Comparison of ENCODE assay signal across 11 cellular contexts in the genomic region with DNA sequence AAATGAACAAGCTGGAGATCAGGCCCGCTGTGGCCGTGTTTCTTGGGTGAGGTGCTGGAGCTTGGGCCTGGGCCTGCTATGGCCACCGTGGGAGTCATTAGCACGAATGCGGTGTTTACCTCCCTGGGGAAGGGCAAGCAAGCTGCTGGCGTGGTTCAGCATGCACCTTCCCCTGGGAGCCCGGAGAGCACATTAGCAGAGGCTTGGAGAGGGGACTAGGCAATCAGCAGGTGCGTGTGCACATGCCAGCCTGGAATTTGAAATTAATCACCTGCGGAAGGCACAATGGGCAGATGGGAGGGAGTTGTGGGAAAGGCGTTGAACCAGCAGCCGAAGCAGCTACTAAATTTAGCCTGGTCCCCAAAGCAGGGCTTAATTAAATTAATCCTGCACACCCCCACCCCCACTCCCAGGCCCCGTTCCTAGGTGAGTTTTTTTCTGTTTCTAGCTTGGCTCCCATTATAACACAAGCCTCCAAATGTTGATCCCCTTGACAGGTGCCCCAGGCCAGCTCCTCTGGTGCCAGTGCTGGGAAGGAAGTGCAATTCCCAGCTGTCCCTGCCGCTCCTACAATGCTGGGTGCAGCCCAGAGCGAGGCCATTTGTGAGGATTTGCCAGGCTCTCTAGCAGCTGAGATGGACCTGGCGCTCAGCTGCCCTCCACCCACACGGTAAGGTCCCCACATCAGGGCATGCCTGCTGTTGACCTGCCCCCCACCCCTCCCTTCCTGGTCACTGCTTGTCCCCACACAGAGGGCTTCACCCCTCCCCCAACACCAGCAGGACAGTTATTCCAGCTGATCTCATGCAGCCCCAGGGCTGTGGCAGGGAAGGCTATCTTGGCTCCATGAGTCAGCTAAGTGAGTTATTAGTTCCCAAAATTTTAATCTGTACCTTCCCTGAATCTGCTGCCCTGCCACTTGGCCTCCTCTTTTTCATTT.
DNase-seq lines count a peak whose midpoint lies in the region; ATAC-seq, FAIRE-seq and TF ChIP-seq lines count a peak whose summit lies in the region.
"Had no signal": no experiment of that assay in that cellular context is flagged by ENCODE, and none has a peak within 500 bp of the region (broad histone marks: within the 10 kb centered on the region; RNA-seq: fewer than 3 reads in every experiment).

No MANE protein-coding gene starts in this region.

- no peaks in the 10 kb centered on the region for H3K36me3 Mint-ChIP-seq in activated CD8-positive, alpha-beta T cell treated with anti-CD3 and anti-CD28 coated beads, Interleukin-2, amount 10 ng/mL, durations not matched to agents 7 days and 5 days (ENCODE audit: low read depth)
- no peaks in the 10 kb centered on the region for H3K36me3 Mint-ChIP-seq in activated CD8-positive, alpha-beta T cell treated with anti-CD3 and anti-CD28 coated beads for 36 hours (ENCODE audit: low read depth)
- H3K36me3 Mint-ChIP-seq in natural killer cell treated with Interleukin-12 subunit alpha and Interleukin-12 subunit beta and Interleukin-15 and Interleukin-18, amount 100 ng/mL, for 72 hours, result no peaks in the 10 kb centered on the region

- TF ChIP-seq CTCF in activated CD8-positive, alpha-beta T cell treated with anti-CD3 and anti-CD28 coated beads for 36 hours (IDR thresholded peaks at IDR 0.05), result no peak
- no peak for TF ChIP-seq CTCF in testis (IDR thresholded peaks at IDR 0.05)

- H3K9me3 ChIP-seq in testis, result no peaks in the 10 kb centered on the region
- H3K9me3 ChIP-seq: neutrophil had no signal

- H3K36me3 ChIP-seq in testis (ENCODE audit: low read depth, missing control alignments), result no peaks in the 10 kb centered on the region
- H3K36me3 ChIP-seq: neutrophil had no signal

- TF ChIP-seq POLR2A in testis (IDR thresholded peaks at IDR 0.05) (no peak), GM12892 (IDR thresholded peaks at IDR 0.05; ENCODE audit: low read depth, low read length) (no peak)

- DNase-seq in activated CD8-positive, alpha-beta T cell treated with anti-CD3 and anti-CD28 coated beads, Interleukin-2, amount 10 ng/mL, durations not matched to agents 7 days and 5 days, result peak; percentile 5
- no peak for DNase-seq in activated CD8-positive, alpha-beta T cell treated with anti-CD3 and anti-CD28 coated beads for 36 hours
- DNase-seq in NCI-H2196 treated with DMSO at 0.1 percent for 48 hours (lab: John Stamatoyannopoulos, UW; ENCODE audit: unreplicated experiment), result peak; percentile 80
- peak; percentile 50 for DNase-seq in cerebellar cortex (ENCODE audit: low spot score)
- DNase-seq in testis, result peak; percentile 11
- DNase-seq in GM12892 (ENCODE audit: insufficient read length), result no peak
- no peak for DNase-seq in natural killer cell treated with Interleukin-12 subunit alpha and Interleukin-12 subunit beta and Interleukin-15 and Interleukin-18, amount 100 ng/mL, for 72 hours (ENCODE audit: low spot score)
- DNase-seq: ACHN had no signal

- H3K4me3 Mint-ChIP-seq in activated CD8-positive, alpha-beta T cell treated with anti-CD3 and anti-CD28 coated beads, Interleukin-2, amount 10 ng/mL, durations not matched to agents 7 days and 5 days, result no peak overlapping the region
- H3K4me3 Mint-ChIP-seq in activated CD8-positive, alpha-beta T cell treated with anti-CD3 and anti-CD28 coated beads for 36 hours, result no peak overlapping the region
- H3K4me3 Mint-ChIP-seq in natural killer cell treated with Interleukin-12 subunit alpha and Interleukin-12 subunit beta and Interleukin-15 and Interleukin-18, amount 100 ng/mL, for 72 hours, result no peak overlapping the region

- ATAC-seq in activated CD8-positive, alpha-beta T cell treated with anti-CD3 and anti-CD28 coated beads, Interleukin-2, amount 10 ng/mL, durations not matched to agents 7 days and 5 days, result no peak
- ATAC-seq in activated CD8-positive, alpha-beta T cell treated with anti-CD3 and anti-CD28 coated beads for 36 hours, result no peak
- ATAC-seq in natural killer cell treated with Interleukin-12 subunit alpha and Interleukin-12 subunit beta and Interleukin-15 and Interleukin-18, amount 100 ng/mL, for 72 hours, result no peak
- ATAC-seq in GM18873 (IDR thresholded peaks at IDR 0.05; ENCODE audit: low FRiP score, unreplicated experiment), result no peak

- no peak overlapping the region for H3K27ac Mint-ChIP-seq in activated CD8-positive, alpha-beta T cell treated with anti-CD3 and anti-CD28 coated beads, Interleukin-2, amount 10 ng/mL, durations not matched to agents 7 days and 5 days
- no peak overlapping the region for H3K27ac Mint-ChIP-seq in activated CD8-positive, alpha-beta T cell treated with anti-CD3 and anti-CD28 coated beads for 36 hours
- no peak overlapping the region for H3K27ac Mint-ChIP-seq in natural killer cell treated with Interleukin-12 subunit alpha and Interleukin-12 subunit beta and Interleukin-15 and Interleukin-18, amount 100 ng/mL, for 72 hours

- POLR2A ChIA-PET in activated CD8-positive, alpha-beta T cell treated with anti-CD3 and anti-CD28 coated beads, Interleukin-2, amount 10 ng/mL, durations not matched to agents 7 days and 5 days (lab: Charles Lee), result interaction anchor here (0.7 kb wide), 1 partner anchor 21 kb away, joined by 4 read pairs; no protein-coding TSS in a partner anchor
- POLR2A ChIA-PET in activated CD8-positive, alpha-beta T cell treated with anti-CD3 and anti-CD28 coated beads for 36 hours (lab: Charles Lee), result no interaction called here

- intact Hi-C loops in activated CD8-positive, alpha-beta T cell treated with anti-CD3 and anti-CD28 coated beads for 36 hours (cut with micrococcal nuclease), result no loop called here
- intact Hi-C loops in testis (cut with DNase I; ENCODE audit: low total_unique reads), result no loop called here

- 83 to 87% methylated on average over 16 of the region's 16 CpGs for WGBS in testis, 2 donors

- H3K4me3 ChIP-seq in testis, result no peak overlapping the region

- H3K27me3 ChIP-seq in testis, result no peaks in the 10 kb centered on the region
- H3K27me3 ChIP-seq: neutrophil had no signal

- H3K27ac ChIP-seq in testis, result no peak overlapping the region
- H3K27ac ChIP-seq: neutrophil had no signal

- CTCF ChIA-PET in activated CD8-positive, alpha-beta T cell treated with anti-CD3 and anti-CD28 coated beads, Interleukin-2, amount 10 ng/mL, durations not matched to agents 7 days and 5 days (lab: Charles Lee), result no interaction called here
- CTCF ChIA-PET in activated CD8-positive, alpha-beta T cell treated with anti-CD3 and anti-CD28 coated beads for 36 hours (lab: Charles Lee), result no interaction called here

- no peaks in the 10 kb centered on the region for H3K4me1 ChIP-seq in testis

- peaks cover under 1% of the 10 kb centered on the region for H3K27me3 Mint-ChIP-seq in activated CD8-positive, alpha-beta T cell treated with anti-CD3 and anti-CD28 coated beads, Interleukin-2, amount 10 ng/mL, durations not matched to agents 7 days and 5 days (ENCODE audit: low read depth)
- no peaks in the 10 kb centered on the region for H3K27me3 Mint-ChIP-seq in activated CD8-positive, alpha-beta T cell treated with anti-CD3 and anti-CD28 coated beads for 36 hours
- peaks cover 0 to under 1% of the 10 kb centered on the region in 2 donors for H3K27me3 Mint-ChIP-seq in natural killer cell treated with Interleukin-12 subunit alpha and Interleukin-12 subunit beta and Interleukin-15 and Interleukin-18, amount 100 ng/mL, for 72 hours

- no peak for FAIRE-seq in GM12892 (lab: Jason Lieb, UNC)
- FAIRE-seq: urothelium cell line had no signal

- no peaks in the 10 kb centered on the region for H3K4me1 Mint-ChIP-seq in activated CD8-positive, alpha-beta T cell treated with anti-CD3 and anti-CD28 coated beads, Interleukin-2, amount 10 ng/mL, durations not matched to agents 7 days and 5 days (ENCODE audit: low read depth)
- H3K4me1 Mint-ChIP-seq in activated CD8-positive, alpha-beta T cell treated with anti-CD3 and anti-CD28 coated beads for 36 hours (ENCODE audit: low read depth), result no peaks in the 10 kb centered on the region
- H3K4me1 Mint-ChIP-seq in natural killer cell treated with Interleukin-12 subunit alpha and Interleukin-12 subunit beta and Interleukin-15 and Interleukin-18, amount 100 ng/mL, for 72 hours (ENCODE audit: low read depth in 2 of 2), result no peaks in the 10 kb centered on the region

- H3K9me3 Mint-ChIP-seq in activated CD8-positive, alpha-beta T cell treated with anti-CD3 and anti-CD28 coated beads, Interleukin-2, amount 10 ng/mL, durations not matched to agents 7 days and 5 days (ENCODE audit: insufficient read depth), result no peaks in the 10 kb centered on the region
- H3K9me3 Mint-ChIP-seq in activated CD8-positive, alpha-beta T cell treated with anti-CD3 and anti-CD28 coated beads for 36 hours, result no peaks in the 10 kb centered on the region
- H3K9me3 Mint-ChIP-seq in natural killer cell treated with Interleukin-12 subunit alpha and Interleukin-12 subunit beta and Interleukin-15 and Interleukin-18, amount 100 ng/mL, for 72 hours, result no peaks in the 10 kb centered on the region

Comparison
In these comparisons a context has a peak if more than half of its experiments do, and no peak if none do; other contexts are left out.
1. DNase-seq: peak in activated CD8-positive, alpha-beta T cell treated with anti-CD3 and anti-CD28 coated beads, Interleukin-2, amount 10 ng/mL, durations not matched to agents 7 days and 5 days (single experiment), NCI-H2196 treated with DMSO at 0.1 percent for 48 hours (single experiment), cerebellar cortex (single experiment) and testis (single experiment); none in activated CD8-positive, alpha-beta T cell treated with anti-CD3 and anti-CD28 coated beads for 36 hours (single experiment), GM12892 (single experiment) and natural killer cell treated with Interleukin-12 subunit alpha and Interleukin-12 subunit beta and Interleukin-15 and Interleukin-18, amount 100 ng/mL, for 72 hours (single experiment).